ENCODE assay signal across 32 cellular contexts in the genomic region with DNA sequence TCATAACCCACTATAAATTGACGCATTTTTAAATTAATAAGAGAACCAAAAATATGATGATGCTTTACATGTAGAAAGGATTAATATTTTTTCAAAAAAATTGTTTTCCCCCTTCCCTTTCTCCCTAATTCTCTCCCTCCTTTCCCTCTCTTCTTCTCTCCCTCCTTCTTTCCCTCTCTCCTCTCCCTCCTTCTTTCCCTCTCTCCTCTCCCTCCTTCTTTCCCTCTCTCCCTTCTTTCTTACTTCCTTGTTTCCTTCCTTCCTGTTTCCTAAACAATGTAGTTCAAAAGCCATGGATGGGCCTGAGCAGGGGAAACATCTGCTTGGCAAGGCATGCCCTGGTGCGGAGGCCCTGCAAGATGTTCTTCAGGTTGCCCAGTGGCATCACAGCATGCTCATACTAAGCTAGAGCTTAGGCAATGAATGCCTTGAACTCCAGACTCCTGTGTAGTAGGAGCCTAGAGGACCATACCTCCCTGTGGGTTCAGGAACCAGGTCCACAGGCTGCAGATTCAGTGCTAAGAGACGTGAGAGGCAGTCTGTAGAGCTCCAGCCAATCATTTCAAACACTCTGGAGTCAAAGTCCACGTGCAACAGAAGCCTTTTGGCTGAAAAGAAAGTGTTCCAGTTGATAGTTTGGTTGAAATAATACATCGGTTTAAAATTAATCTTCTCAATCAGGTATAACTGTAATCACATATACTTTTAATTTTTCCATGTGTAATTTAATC. TPM values are rescaled to one million over a fixed set of nuclear protein-coding genes. Genes with fewer than 3 reads are reported as not detected.
DNase-seq lines count a peak whose midpoint lies in the region; ATAC-seq, FAIRE-seq and TF ChIP-seq lines count a peak whose summit lies in the region.
"Had no signal": no experiment of that assay in that cellular context is flagged by ENCODE, and none has a peak within 500 bp of the region (broad histone marks: within the 10 kb centered on the region; RNA-seq: fewer than 3 reads in every experiment).

No MANE protein-coding gene starts in this region.

- ATAC-seq in HepG2 (peak; percentile 82), right lobe of liver (no peak)
- ATAC-seq: A549; CD8-positive, alpha-beta T cell had no signal

- H3K4me1 ChIP-seq in HepG2 (ENCODE audit: insufficient read depth, low read length) (peaks cover 10% of the 10 kb centered on the region), right lobe of liver (no peaks in the 10 kb centered on the region), liver (ENCODE audit: control insufficient read depth in 4 of 4, insufficient read depth in 4 of 4, low read length in 3 of 4) (no peaks in the 10 kb centered on the region)
- H3K4me1 ChIP-seq: A549, BE2C, Caco-2 had no signal

- CTCF ChIA-PET in HepG2 (lab: Yijun Ruan, JAX; ENCODE audit: low intra/inter-chr PET ratio, low total read pairs) = no interaction called here

- H3K4me2 ChIP-seq in HepG2 (ENCODE audit: low read depth, low read length) = peak overlapping the region; percentile 39
- H3K4me2 ChIP-seq: A549; BLaER1; BLaER1 treated with 17β-estradiol and CSF1 and Interleukin-3, amounts not matched to agents 10 nM and 100 nM had no signal

- H3K27ac ChIP-seq in HepG2 (ENCODE audit: extremely low read length, insufficient read depth, low read length) (no peak overlapping the region), right lobe of liver (no peak overlapping the region), liver (ENCODE audit: low read depth in 1 of 2, low read length in 2 of 2) (no peak overlapping the region)
- H3K27ac ChIP-seq: 22Rv1; A549; BLaER1; BLaER1 treated with 17β-estradiol and CSF1 and Interleukin-3, amounts not matched to agents 10 nM and 100 nM; C4-2B had no signal

- H3K79me2 ChIP-seq in HepG2 (ENCODE audit: insufficient read depth, low read length) = no peaks in the 10 kb centered on the region

- 65% methylated on average over 4 of the region's 5 CpGs for WGBS in HepG2 (ENCODE audit: low lambda C conversion rate)
- WGBS in right lobe of liver (ENCODE audit: insufficient coverage, low coverage, low lambda C conversion rate, missing lambda C conversion rate) = 75% methylated on average over 5 of the region's 5 CpGs
- 82% methylated on average over 5 of the region's 5 CpGs for WGBS in liver

- no peaks in the 10 kb centered on the region for H3K27me3 ChIP-seq in HepG2 (ENCODE audit: control insufficient read depth in 1 of 2, insufficient read depth in 2 of 2, low read length in 2 of 2)
- no peaks in the 10 kb centered on the region for H3K27me3 ChIP-seq in right lobe of liver
- no peaks in the 10 kb centered on the region for H3K27me3 ChIP-seq in liver (ENCODE audit: control insufficient read depth in 4 of 4, insufficient read depth in 4 of 4, low read length in 3 of 4)
- H3K27me3 ChIP-seq: BE2C; BLaER1; BLaER1 treated with 17β-estradiol and CSF1 and Interleukin-3, amounts not matched to agents 10 nM and 100 nM had no signal

- in situ Hi-C loops in HepG2 (cut with HindIII; ENCODE audit: extremely low pct_ligation_motif_present, low pct_unique_long_range_greater_than_20kb) = no loop called here

- DNase-seq in HepG2 (ENCODE audit: low spot score) (peak; percentile 18), right lobe of liver (no peak), HuH-7 (ENCODE audit: low spot score) (peak; percentile 21), iPS-NIHi7 (ENCODE audit: extremely low spot score) (no peak), DMS153 (lab: John Stamatoyannopoulos, UW) (no peak)
- DNase-seq: 8988T; ACHN; AML-193; BE2C; C1 segment of cervical spinal cord; Caco-2; Calu3; CD4-positive, alpha-beta memory T cell; CD4-positive, alpha-beta T cell; CD4-positive, CD25-positive, alpha-beta regulatory T cell; CD8-positive, alpha-beta memory T cell; CD8-positive, alpha-beta T cell; COR-L47; DMS 273 treated with DMSO at 0.1 percent for 48 hours; DMS53; DMS79; DMS79 treated with DMSO at 0.1 percent for 48 hours; DND-41; EL had no signal

- TF ChIP-seq RAD21 in HepG2 (CRISPR knock-in tag; IDR thresholded peaks at IDR 0.05) (no peak), liver (IDR thresholded peaks at IDR 0.05) (no peak)

- no peaks in the 10 kb centered on the region for H4K20me1 ChIP-seq in HepG2 (ENCODE audit: insufficient read depth, low read length)
- H4K20me1 ChIP-seq: BLaER1; BLaER1 treated with 17β-estradiol and CSF1 and Interleukin-3, amounts not matched to agents 10 nM and 100 nM had no signal

- H2AFZ ChIP-seq in HepG2 (ENCODE audit: low read length) = peak overlapping the region; percentile 40

- TF ChIP-seq CTCF in HepG2 (CRISPR knock-in tag; IDR thresholded peaks at IDR 0.05) (no peak), right lobe of liver (IDR thresholded peaks at IDR 0.05) (no peak), liver (IDR thresholded peaks at IDR 0.05; ENCODE audit: low read depth, low read length, missing input control) (no peak)

- intact Hi-C loops in HepG2 (cut with micrococcal nuclease; ENCODE audit: unreplicated experiment) (no loop called here), right lobe of liver (cut with DNase I) (no loop called here)

- no peak for TF ChIP-seq EP300 in HepG2 (IDR thresholded peaks at IDR 0.05; ENCODE audit: low read depth in 2 of 2, low read length in 2 of 2)
- TF ChIP-seq EP300 in HepG2 (CRISPR knock-in tag; IDR thresholded peaks at IDR 0.05; ENCODE audit: borderline replicate concordance) = no peak

- TF ChIP-seq POLR2A in HepG2 (IDR thresholded peaks at IDR 0.05; ENCODE audit: insufficient read depth in 1 of 2, low read depth in 2 of 2, low read length in 2 of 2) = no peak
- no peak for TF ChIP-seq POLR2A in right lobe of liver (IDR thresholded peaks at IDR 0.05)

- H3K9me3 ChIP-seq in HepG2 (ENCODE audit: low read length) (no peaks in the 10 kb centered on the region; the same call in 1 of the 2 replicates), right lobe of liver (peaks cover 0 to 9% (median 0%) of the 10 kb centered on the region in 4 donors), liver (ENCODE audit: control insufficient read depth in 4 of 4, low read length in 3 of 4) (peaks cover 7 to 24% (median 17%) of the 10 kb centered on the region in 4 donors)
- H3K9me3 ChIP-seq: BE2C, Caco-2 had no signal

- FAIRE-seq in HepG2 (lab: Jason Lieb, UNC) = peak; percentile 49
- FAIRE-seq: A204.1, A549, D721Med had no signal

- no TSS peak for BruUV-seq in HepG2 (replicated peaks; lab: Mats Ljungman, UMichigan)

- H3K9ac ChIP-seq in HepG2 (ENCODE audit: insufficient read depth, low read depth, low read length) (no peak overlapping the region), liver (ENCODE audit: low read depth in 1 of 2, low read length in 2 of 2) (no peak overlapping the region)
- H3K9ac ChIP-seq: BLaER1; BLaER1 treated with 17β-estradiol and CSF1 and Interleukin-3, amounts not matched to agents 10 nM and 100 nM had no signal

- H3K4me3 ChIP-seq in HepG2 (replicated peaks in 1 of 3; ENCODE audit: insufficient read depth in 1 of 3, low read depth in 2 of 3, low read length in 3 of 3) (no peak overlapping the region), right lobe of liver (no peak overlapping the region), liver (ENCODE audit: low read depth in 1 of 3, low read length in 3 of 3) (peak overlapping the region in 2 of 3 donors; percentile 7 to 70)
- H3K4me3 ChIP-seq: A549; BLaER1; BLaER1 treated with 17β-estradiol and CSF1 and Interleukin-3, amounts not matched to agents 10 nM and 100 nM had no signal

- POLR2A ChIA-PET in HepG2 (lab: Yijun Ruan, JAX) = no interaction called here

- no peaks in the 10 kb centered on the region for H3K36me3 ChIP-seq in HepG2 (replicated peaks in 1 of 2; ENCODE audit: control insufficient read depth in 1 of 2, insufficient read depth in 2 of 2, low read length in 2 of 2)
- H3K36me3 ChIP-seq in right lobe of liver = no peaks in the 10 kb centered on the region
- H3K36me3 ChIP-seq in liver (ENCODE audit: control insufficient read depth in 4 of 4, insufficient read depth in 3 of 4, low read depth in 1 of 4, low read length in 3 of 4) = peaks cover 0 to 6% (median 0%) of the 10 kb centered on the region in 4 donors
- H3K36me3 ChIP-seq: BE2C had no signal

RNA-seq across cellular contexts. Expression of a gene that starts 20.1 kb away (rescaled TPM):
- total RNA-seq in HepG2 (2016; rRNA removed; fragmentation: Illumina TruSeq; extraction: Trizol) = 31.3 and 39.2 TPM in 2 replicates
- total RNA-seq in HepG2 (2016; cell fraction: cytosol; rRNA removed; fragmentation: Illumina TruSeq; extraction: Trizol; ENCODE audit: low read depth) = 10.5 and 11.1 TPM in 2 replicates
- total RNA-seq in HepG2 (2016; cell fraction: insoluble cytoplasmic fraction; rRNA removed; fragmentation: Illumina TruSeq; extraction: Trizol) = 30.6 and 41.4 TPM in 2 replicates
- 19.3 and 19.5 TPM in 2 replicates for total RNA-seq in HepG2 (2016; cell fraction: membrane; rRNA removed; fragmentation: Illumina TruSeq; extraction: Trizol)
- total RNA-seq in HepG2 (2016; cell fraction: nucleus; rRNA removed; fragmentation: Illumina TruSeq; extraction: Trizol) = 9.2 TPM in 2 replicates
- polyA plus RNA-seq in HepG2 (2011; rRNA removed) = 14.9 and 15.9 TPM in 2 replicates
- polyA plus RNA-seq in HepG2 (2011; cell fraction: cytosol; rRNA removed) = 10.3 and 14.3 TPM in 2 replicates
- 2.6 and 4.4 TPM in 2 replicates for polyA plus RNA-seq in HepG2 (2011; cell fraction: nucleus; rRNA removed)
- polyA plus RNA-seq in HepG2 (2012) = 18.6 and 25.6 TPM in 2 replicates
- 9.2 and 11.7 TPM in 2 replicates for polyA plus RNA-seq in HepG2 (2016; cell fraction: cytosol; fragmentation: Illumina TruSeq; extraction: Trizol; ENCODE audit: low read depth)
- 43.2 and 44.3 TPM in 2 replicates for polyA plus RNA-seq in HepG2 (2016; cell fraction: insoluble cytoplasmic fraction; fragmentation: Illumina TruSeq; extraction: Trizol; ENCODE audit: low read depth)
- 13.4 and 13.9 TPM in 2 replicates for polyA plus RNA-seq in HepG2 (2016; cell fraction: membrane; fragmentation: Illumina TruSeq; extraction: Trizol; ENCODE audit: low read depth)
- 16.1 and 20.8 TPM in 2 replicates for polyA plus RNA-seq in HepG2 (2016; cell fraction: nucleus; fragmentation: Illumina TruSeq; extraction: Trizol; ENCODE audit: insufficient read depth, low read depth)
- polyA minus RNA-seq in HepG2 (2011; rRNA and poly(A)+ RNA removed; ENCODE audit: low replicate concordance) = 5.6 and 10.3 TPM in 2 replicates
- polyA minus RNA-seq in HepG2 (2011; cell fraction: cytosol; rRNA and poly(A)+ RNA removed) = 3.0 and 5.9 TPM in 2 replicates
- polyA minus RNA-seq in HepG2 (2011; cell fraction: nucleus; rRNA and poly(A)+ RNA removed) = 7.0 and 7.6 TPM in 2 replicates
- total RNA-seq in right lobe of liver = 10 to 100 TPM in 2 of 6 experiments, 1 to 10 TPM in 4; 8.1 to 21.7 (median 9.8) TPM
- 10 to 100 TPM in 1 of 2 donors, 1 to 10 TPM in 1; 7.2 to 10.6 TPM for total RNA-seq in liver
- 10 to 100 TPM; 10.8 to 39.7 TPM for polyA plus RNA-seq in liver

RNA-seq across cellular contexts. Expression of a gene that starts 32.8 kb away (rescaled TPM):
- total RNA-seq in HepG2 (2016; rRNA removed; fragmentation: Illumina TruSeq; extraction: Trizol) = 40.3 and 56.5 TPM in 2 replicates
- 15.2 and 16.2 TPM in 2 replicates for total RNA-seq in HepG2 (2016; cell fraction: cytosol; rRNA removed; fragmentation: Illumina TruSeq; extraction: Trizol; ENCODE audit: low read depth)
- 40.6 and 57.0 TPM in 2 replicates for total RNA-seq in HepG2 (2016; cell fraction: insoluble cytoplasmic fraction; rRNA removed; fragmentation: Illumina TruSeq; extraction: Trizol)
- total RNA-seq in HepG2 (2016; cell fraction: membrane; rRNA removed; fragmentation: Illumina TruSeq; extraction: Trizol) = 30.0 and 33.8 TPM in 2 replicates
- 23.7 and 23.8 TPM in 2 replicates for total RNA-seq in HepG2 (2016; cell fraction: nucleus; rRNA removed; fragmentation: Illumina TruSeq; extraction: Trizol)
- polyA plus RNA-seq in HepG2 (2011; rRNA removed) = 47.2 and 61.5 TPM in 2 replicates
- polyA plus RNA-seq in HepG2 (2011; cell fraction: cytosol; rRNA removed) = 25.7 and 43.6 TPM in 2 replicates
- polyA plus RNA-seq in HepG2 (2011; cell fraction: nucleus; rRNA removed) = 19.8 and 23.4 TPM in 2 replicates
- 40.5 and 41.2 TPM in 2 replicates for polyA plus RNA-seq in HepG2 (2012)
- 16.8 and 19.0 TPM in 2 replicates for polyA plus RNA-seq in HepG2 (2016; cell fraction: cytosol; fragmentation: Illumina TruSeq; extraction: Trizol; ENCODE audit: low read depth)
- polyA plus RNA-seq in HepG2 (2016; cell fraction: insoluble cytoplasmic fraction; fragmentation: Illumina TruSeq; extraction: Trizol; ENCODE audit: low read depth) = 75.2 and 89.9 TPM in 2 replicates
- 27.3 and 27.5 TPM in 2 replicates for polyA plus RNA-seq in HepG2 (2016; cell fraction: membrane; fragmentation: Illumina TruSeq; extraction: Trizol; ENCODE audit: low read depth)
- 33.3 and 36.9 TPM in 2 replicates for polyA plus RNA-seq in HepG2 (2016; cell fraction: nucleus; fragmentation: Illumina TruSeq; extraction: Trizol; ENCODE audit: insufficient read depth, low read depth)
- polyA minus RNA-seq in HepG2 (2011; rRNA and poly(A)+ RNA removed; ENCODE audit: low replicate concordance) = 19.6 and 21.9 TPM in 2 replicates
- polyA minus RNA-seq in HepG2 (2011; cell fraction: cytosol; rRNA and poly(A)+ RNA removed) = 28.3 and 28.4 TPM in 2 replicates
- polyA minus RNA-seq in HepG2 (2011; cell fraction: nucleus; rRNA and poly(A)+ RNA removed) = 49.2 and 60.8 TPM in 2 replicates
- 10 to 100 TPM in 3 of 6 experiments, 1 to 10 TPM in 3; 7.0 to 15.9 (median 10.3) TPM for total RNA-seq in right lobe of liver
- total RNA-seq in liver = 10 to 100 TPM; 11.6 to 20.4 TPM
- polyA plus RNA-seq in liver = 10 to 100 TPM in 1 of 2 donors, 1 to 10 TPM in 1; 6.0 to 11.9 TPM

RNA-seq across cellular contexts. Expression of a gene that starts 44.3 kb away (rescaled TPM):
- total RNA-seq in HepG2 (2016; rRNA removed; fragmentation: Illumina TruSeq; extraction: Trizol) = 2.3 and 3.4 TPM in 2 replicates
- total RNA-seq in HepG2 (2016; cell fraction: cytosol; rRNA removed; fragmentation: Illumina TruSeq; extraction: Trizol; ENCODE audit: low read depth) = 0.88 and 1.9 TPM in 2 replicates
- 2.1 and 2.2 TPM in 2 replicates for total RNA-seq in HepG2 (2016; cell fraction: insoluble cytoplasmic fraction; rRNA removed; fragmentation: Illumina TruSeq; extraction: Trizol)
- total RNA-seq in HepG2 (2016; cell fraction: membrane; rRNA removed; fragmentation: Illumina TruSeq; extraction: Trizol) = 1.8 and 2.7 TPM in 2 replicates
- total RNA-seq in HepG2 (2016; cell fraction: nucleus; rRNA removed; fragmentation: Illumina TruSeq; extraction: Trizol) = 2.2 and 2.9 TPM in 2 replicates
- 0.82 and 1.1 TPM in 2 replicates for polyA plus RNA-seq in HepG2 (2011; rRNA removed)
- polyA plus RNA-seq in HepG2 (2011; cell fraction: cytosol; rRNA removed) = 0.58 and 0.76 TPM in 2 replicates
- polyA plus RNA-seq in HepG2 (2011; cell fraction: nucleus; rRNA removed) = 1.2 and 1.4 TPM in 2 replicates
- 1.1 and 1.6 TPM in 2 replicates for polyA plus RNA-seq in HepG2 (2012)
- polyA plus RNA-seq in HepG2 (2016; cell fraction: cytosol; fragmentation: Illumina TruSeq; extraction: Trizol; ENCODE audit: low read depth) = 0.61 and 0.79 TPM in 2 replicates
- 1.7 and 2.0 TPM in 2 replicates for polyA plus RNA-seq in HepG2 (2016; cell fraction: insoluble cytoplasmic fraction; fragmentation: Illumina TruSeq; extraction: Trizol; ENCODE audit: low read depth)
- 1.5 and 2.3 TPM in 2 replicates for polyA plus RNA-seq in HepG2 (2016; cell fraction: membrane; fragmentation: Illumina TruSeq; extraction: Trizol; ENCODE audit: low read depth)
- polyA plus RNA-seq in HepG2 (2016; cell fraction: nucleus; fragmentation: Illumina TruSeq; extraction: Trizol; ENCODE audit: insufficient read depth, low read depth) = 2.6 and 2.9 TPM in 2 replicates
- polyA minus RNA-seq in HepG2 (2011; rRNA and poly(A)+ RNA removed; ENCODE audit: low replicate concordance) = 1.3 and 1.8 TPM in 2 replicates
- 1.1 and 1.2 TPM in 2 replicates for polyA minus RNA-seq in HepG2 (2011; cell fraction: cytosol; rRNA and poly(A)+ RNA removed)
- polyA minus RNA-seq in HepG2 (2011; cell fraction: nucleus; rRNA and poly(A)+ RNA removed) = 3.1 and 5.2 TPM in 2 replicates
- 1 to 10 TPM in 4 of 6 experiments, under 1 TPM in 2; 0.87 to 2.5 (median 1.1) TPM for total RNA-seq in right lobe of liver
- total RNA-seq in liver = 1 to 10 TPM; 1.6 to 3.9 TPM
- under 1 TPM; 0.39 to 0.43 TPM for polyA plus RNA-seq in liver

Comparison
In these comparisons a context has a peak if more than half of its experiments do, and no peak if none do; other contexts are left out.
1. DNase-seq: peak in HepG2 (single experiment) and HuH-7 (single experiment); none in right lobe of liver (0 of 3), iPS-NIHi7 (single experiment) and DMS153 (single experiment).
2. H3K4me3 ChIP-seq: peak in liver (2 of 3); none in HepG2 (0 of 3) and right lobe of liver (0 of 3).